6 cellular contexts compared by ENCODE assay signal in genomic region chr4:56108677-56109076, GRCh38.
A peak's percentile ranks its signal among the peaks of the same experiment; 100 is the strongest.
DNase-seq lines count a peak whose midpoint lies in the region; ATAC-seq, FAIRE-seq and TF ChIP-seq lines count a peak whose summit lies in the region.
"Not testable (repeated sequence)": the region's sequence is repeated elsewhere in the genome, so short reads cannot be mapped to it uniquely, and the experiment has no call there.

No MANE protein-coding gene starts in this region.

- not testable (repeated sequence) for H3K27me3 ChIP-seq in OCI-LY3 (ENCODE audit: low read depth, low read length); thyroid gland
- peaks cover 19 to 39% of the 10 kb centered on the region in 2 experiments for H3K27me3 ChIP-seq in K562 (ENCODE audit: control insufficient read depth in 2 of 2, insufficient read depth in 2 of 2, low read length in 2 of 2)

- H4K20me1 ChIP-seq in OCI-LY3 (ENCODE audit: insufficient read depth, low read length); K562 (replicated peaks; ENCODE audit: control insufficient read depth, insufficient read depth, low read length): not testable (repeated sequence)

- not testable (repeated sequence) for TF ChIP-seq EP300 in K562 (IDR thresholded peaks at IDR 0.05; ENCODE audit: low read length)

- peaks cover 13% of the 10 kb centered on the region for H3K4me1 ChIP-seq in OCI-LY3 (ENCODE audit: low read length)
- H3K4me1 ChIP-seq in K562 (replicated peaks in 1 of 2; ENCODE audit: control insufficient read depth in 2 of 2, insufficient read depth in 2 of 2, low read length in 2 of 2); thyroid gland: not testable (repeated sequence)

- H3K27ac Mint-ChIP-seq in mesothelial cell of epicardium: peak overlapping the region; percentile 31
- H3K27ac Mint-ChIP-seq in nephron progenitor cell: peak overlapping the region; percentile 83

- not testable (repeated sequence) for FAIRE-seq in K562 (lab: Jason Lieb, UNC)

- H3K27me3 Mint-ChIP-seq in mesothelial cell of epicardium (ENCODE audit: low read depth); nephron progenitor cell (ENCODE audit: low read depth, poor library complexity): not testable (repeated sequence)

- not testable (repeated sequence) for TF ChIP-seq POLR2A in K562 (conservative IDR thresholded peaks at IDR 0.05); thyroid gland (IDR thresholded peaks at IDR 0.05)

- CTCF ChIA-PET in K562 (lab: Yijun Ruan, JAX; ENCODE audit: low intra/inter-chr PET ratio): not testable (repeated sequence)

- H3K9me3 ChIP-seq in OCI-LY3 (ENCODE audit: insufficient read depth, low read length); K562 (replicated peaks; ENCODE audit: control insufficient read depth, insufficient read depth, low read depth, low read length); thyroid gland: not testable (repeated sequence)

- not testable (repeated sequence) for TF ChIP-seq CTCF in OCI-LY3 (IDR thresholded peaks at IDR 0.05; ENCODE audit: low read depth, low read length); K562 (IDR thresholded peaks at IDR 0.05 in 2 of 3, conservative IDR thresholded peaks at IDR 0.05 in 1 of 3; ENCODE audit: insufficient read depth in 2 of 3, low read depth in 1 of 3, low read length in 3 of 3); mesothelial cell of epicardium (IDR thresholded peaks at IDR 0.05; ENCODE audit: unreplicated experiment); nephron progenitor cell (IDR thresholded peaks at IDR 0.05); thyroid gland (IDR thresholded peaks at IDR 0.05)

- 12% methylated on average over 7 of the region's 7 CpGs for WGBS in K562 (ENCODE audit: insufficient coverage, low coverage, missing lambda C conversion rate)
- WGBS in thyroid gland, 2 donors: 36 to 43% methylated on average over 7 of the region's 7 CpGs

- H3K4me3 ChIP-seq in OCI-LY3 (ENCODE audit: low read length); K562; thyroid gland (replicated peaks in 1 of 3): not testable (repeated sequence)

- not testable (repeated sequence) for H3K9me1 ChIP-seq in K562 (ENCODE audit: control insufficient read depth, insufficient read depth, low read length)

- not testable (repeated sequence) for TF ChIP-seq RAD21 in K562 (CRISPR knock-in tag; conservative IDR thresholded peaks at IDR 0.05 in 1 of 2, IDR thresholded peaks at IDR 0.05 in 1 of 2)

- not testable (repeated sequence) for H3K36me3 Mint-ChIP-seq in mesothelial cell of epicardium
- H3K36me3 Mint-ChIP-seq in nephron progenitor cell (ENCODE audit: low read depth): peaks cover 28% of the 10 kb centered on the region

- H3K79me2 ChIP-seq in OCI-LY3 (ENCODE audit: low read length); K562 (ENCODE audit: control insufficient read depth, insufficient read depth, low read length): not testable (repeated sequence)

- H3K27ac ChIP-seq in OCI-LY3 (ENCODE audit: low read length); K562 (ENCODE audit: extremely low read depth, low read depth, low read length); thyroid gland: not testable (repeated sequence)

- intact Hi-C loops in K562 (cut with micrococcal nuclease); thyroid gland (cut with DNase I): not testable (repeated sequence)

- POLR2A ChIA-PET in K562 (lab: Yijun Ruan, JAX): not testable (repeated sequence)

- H3K4me3 Mint-ChIP-seq in mesothelial cell of epicardium: not testable (repeated sequence)
- peak overlapping the region; percentile 62 for H3K4me3 Mint-ChIP-seq in nephron progenitor cell

- H2AFZ ChIP-seq in OCI-LY3 (ENCODE audit: low read depth, low read length): not testable (repeated sequence)
- H2AFZ ChIP-seq in K562 (ENCODE audit: low read depth, low read length): 0 out of 2 replicates have a peak overlapping the region, but pooled peaks have one; percentile 32

- not testable (repeated sequence) for H3K36me3 ChIP-seq in OCI-LY3 (replicated peaks; ENCODE audit: low read depth, low read length); K562 (ENCODE audit: control insufficient read depth, insufficient read depth, low read length); thyroid gland

- not testable (repeated sequence) for ATAC-seq in K562

- in situ Hi-C loops in K562 (cut with MboI): not testable (repeated sequence)

- not testable (repeated sequence) for H3K9ac ChIP-seq in OCI-LY3 (ENCODE audit: low read length); K562 (ENCODE audit: insufficient read depth in 1 of 2, low read depth in 2 of 2, low read length in 2 of 2)

- not testable (repeated sequence) for BruUV-seq in K562 (replicated peaks; lab: Mats Ljungman, UMichigan)

- H3K4me2 ChIP-seq in OCI-LY3 (ENCODE audit: low read length): peak overlapping the region; percentile 35; the same call in 1 of the 2 replicates
- not testable (repeated sequence) for H3K4me2 ChIP-seq in K562 (ENCODE audit: insufficient read depth, low read length)

- H3K9me3 Mint-ChIP-seq in mesothelial cell of epicardium, nephron progenitor cell: not testable (repeated sequence)

- not testable (repeated sequence) for DNase-seq in K562 (ENCODE audit: extremely low read depth in 1 of 4, low spot score in 3 of 4); mesothelial cell of epicardium (ENCODE audit: low spot score in 2 of 2, unreplicated experiment in 2 of 2); nephron progenitor cell
- DNase-seq in renal cortical epithelial cell (ENCODE audit: low read depth) (peak; percentile 7), thyroid gland (peak; percentile 7 to 15)

- H3K4me1 Mint-ChIP-seq in mesothelial cell of epicardium: peaks cover 22% of the 10 kb centered on the region
- peaks cover 95% of the 10 kb centered on the region for H3K4me1 Mint-ChIP-seq in nephron progenitor cell

TF ChIP-seq in K562, 482 proteins besides CTCF, POLR2A, EP300 and RAD21:
- peak in 1 of 3 experiments; percentile 74; a peak in 2 of 6 replicates for TF ChIP-seq ZBTB11 (CRISPR knock-in tag; IDR thresholded peaks at IDR 0.05)
- TF ChIP-seq, protein P1, sequence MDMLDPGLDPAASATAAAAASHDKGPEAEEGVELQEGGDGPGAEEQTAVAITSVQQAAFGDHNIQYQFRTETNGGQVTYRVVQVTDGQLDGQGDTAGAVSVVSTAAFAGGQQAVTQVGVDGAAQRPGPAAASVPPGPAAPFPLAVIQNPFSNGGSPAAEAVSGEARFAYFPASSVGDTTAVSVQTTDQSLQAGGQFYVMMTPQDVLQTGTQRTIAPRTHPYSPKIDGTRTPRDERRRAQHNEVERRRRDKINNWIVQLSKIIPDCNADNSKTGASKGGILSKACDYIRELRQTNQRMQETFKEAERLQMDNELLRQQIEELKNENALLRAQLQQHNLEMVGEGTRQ (CRISPR knock-in tag; IDR thresholded peaks at IDR 0.05): peak; percentile 28; the same call in 1 of the 2 replicates
- TF ChIP-seq, protein P2, sequence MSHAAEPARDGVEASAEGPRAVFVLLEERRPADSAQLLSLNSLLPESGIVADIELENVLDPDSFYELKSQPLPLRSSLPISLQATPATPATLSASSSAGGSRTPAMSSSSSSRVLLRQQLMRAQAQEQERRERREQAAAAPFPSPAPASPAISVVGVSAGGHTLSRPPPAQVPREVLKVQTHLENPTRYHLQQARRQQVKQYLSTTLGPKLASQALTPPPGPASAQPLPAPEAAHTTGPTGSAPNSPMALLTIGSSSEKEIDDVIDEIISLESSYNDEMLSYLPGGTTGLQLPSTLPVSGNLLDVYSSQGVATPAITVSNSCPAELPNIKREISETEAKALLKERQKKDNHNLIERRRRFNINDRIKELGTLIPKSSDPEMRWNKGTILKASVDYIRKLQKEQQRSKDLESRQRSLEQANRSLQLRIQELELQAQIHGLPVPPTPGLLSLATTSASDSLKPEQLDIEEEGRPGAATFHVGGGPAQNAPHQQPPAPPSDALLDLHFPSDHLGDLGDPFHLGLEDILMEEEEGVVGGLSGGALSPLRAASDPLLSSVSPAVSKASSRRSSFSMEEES (CRISPR knock-in tag; IDR thresholded peaks at IDR 0.05): peak; percentile 58
